Comparison of ENCODE assay signal across 1 cellular context in genomic region chr15:56734013-56734625, GRCh38.
TF ChIP-seq lines count a peak whose summit lies in the region.

No MANE protein-coding gene starts in this region.

TF ChIP-seq in HepG2, 621 proteins besides CTCF, POLR2A, EP300 and RAD21 (continued from another document):
- TF ChIP-seq ZNF256 (CRISPR knock-in tag; conservative IDR thresholded peaks at IDR 0.05) (no peak), CERS6 (CRISPR knock-in tag; IDR thresholded peaks at IDR 0.05) (no peak), ZNF367 (CRISPR knock-in tag; IDR thresholded peaks at IDR 0.05; ENCODE audit: borderline replicate concordance) (no peak), MED13 (CRISPR knock-in tag; IDR thresholded peaks at IDR 0.05) (no peak), CHD2 (IDR thresholded peaks at IDR 0.05; ENCODE audit: low read depth, low read length) (no peak)
